In the genomic region with DNA sequence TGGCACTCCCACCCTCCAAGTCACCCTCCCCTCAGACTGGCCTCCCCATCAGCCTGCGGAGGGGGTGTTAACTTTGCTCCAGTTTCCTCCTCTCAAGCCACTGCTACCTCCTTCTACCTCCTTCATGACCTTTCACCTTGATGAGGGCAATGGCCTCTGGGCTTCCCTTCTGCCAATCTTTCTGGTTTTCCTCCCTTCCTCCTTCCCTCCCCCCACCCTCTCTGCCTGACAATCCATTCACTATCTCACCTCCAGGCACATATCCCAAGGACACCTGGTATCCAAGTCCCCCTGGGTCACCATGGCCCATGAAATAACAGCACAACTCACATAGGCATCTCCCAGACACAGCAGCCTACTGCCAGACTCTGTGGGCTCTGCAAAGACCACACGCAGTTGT, we compare ENCODE assay signal across 1 cellular context.
TF ChIP-seq lines count a peak whose summit lies in the region.

No MANE protein-coding gene starts in this region.

TF ChIP-seq in endothelial cell of umbilical vein, 7 proteins besides CTCF, POLR2A, EP300 and RAD21 (continued from another document):
- TF ChIP-seq FOS (IDR thresholded peaks at IDR 0.05; ENCODE audit: borderline replicate concordance, insufficient read depth, low read length), result no peak
